In the genomic region with DNA sequence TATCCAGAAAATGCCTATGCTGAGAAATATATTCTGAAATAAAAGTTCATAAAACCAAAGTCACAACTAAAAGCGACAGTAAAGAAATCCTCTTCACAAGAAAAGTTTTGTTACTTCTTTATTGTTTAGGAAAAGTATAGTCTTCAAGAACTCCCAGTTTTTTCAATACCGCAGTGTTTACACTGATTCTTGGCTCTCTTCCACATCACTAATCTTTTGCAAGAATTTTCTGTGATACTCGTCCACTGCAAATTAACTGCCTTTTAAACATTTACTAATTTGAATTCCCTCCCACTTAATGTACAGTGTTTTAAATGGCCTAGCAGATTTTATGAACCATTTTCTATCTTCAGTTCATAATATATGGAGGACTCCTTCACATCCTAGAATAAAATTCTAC, we compare ENCODE assay signal across 21 cellular contexts.
"Had no signal": no experiment of that assay in that cellular context is flagged by ENCODE, and none has a peak within 500 bp of the region (broad histone marks: within the 10 kb centered on the region; RNA-seq: fewer than 3 reads in every experiment).

No MANE protein-coding gene starts in this region.

- H3K4me3 ChIP-seq: dorsolateral prefrontal cortex, prostate gland, testis, tibial nerve, upper lobe of right lung, vagina had no signal

- H3K27me3 Mint-ChIP-seq: naive thymus-derived CD4-positive, alpha-beta T cell; stimulated activated naive B cell treated with anti-CD40 and anti-IgM and Interleukin-4, amounts not matched to agents 10 μg/mL and 1 μg/mL and 100 μg/mL, for 72 hours; stimulated activated naive CD8-positive, alpha-beta T cell treated with anti-CD3 and anti-CD28 coated beads, Interleukin-15, amount 100 ng/mL, for 72 hours had no signal

- H3K9me3 ChIP-seq: prostate gland, testis, tibial nerve, upper lobe of right lung, vagina had no signal

- DNase-seq: cortex of kidney; dorsolateral prefrontal cortex; effector CD8-positive, alpha-beta T cell; foreskin fibroblast; immature natural killer cell; kidney; left cardiac atrium; naive thymus-derived CD4-positive, alpha-beta T cell; nephron progenitor cell; stimulated activated CD4-positive, alpha-beta T cell treated with anti-CD3 and anti-CD28 coated beads, Interleukin-2, amount 100 ng/mL, for 24 hours; stimulated activated CD4-positive, alpha-beta T cell treated with anti-CD3 and anti-CD28 coated beads, Interleukin-4, amount 100 ng/mL, for 4 hours; stimulated activated naive B cell treated with anti-CD40 and anti-IgM and Interleukin-4, amounts not matched to agents 10 μg/mL and 1 μg/mL and 100 μg/mL, for 72 hours; stimulated activated naive CD8-positive, alpha-beta T cell treated with anti-CD3 and anti-CD28 coated beads, Interleukin-15, amount 100 ng/mL, for 72 hours; testis; upper lobe of right lung had no signal

- H3K27me3 ChIP-seq: dorsolateral prefrontal cortex, testis, tibial nerve, upper lobe of right lung, vagina had no signal

- H3K9me3 Mint-ChIP-seq: immature natural killer cell; naive thymus-derived CD4-positive, alpha-beta T cell; nephron progenitor cell; stimulated activated naive B cell treated with anti-CD40 and anti-IgM and Interleukin-4, amounts not matched to agents 10 μg/mL and 1 μg/mL and 100 μg/mL, for 72 hours; stimulated activated naive CD8-positive, alpha-beta T cell treated with anti-CD3 and anti-CD28 coated beads, Interleukin-15, amount 100 ng/mL, for 72 hours had no signal

- H3K4me1 ChIP-seq: parathyroid adenoma, prostate gland, testis, tibial nerve, upper lobe of right lung, vagina had no signal

- H3K27ac ChIP-seq: dorsolateral prefrontal cortex, parathyroid adenoma, prostate gland, testis, tibial nerve, upper lobe of right lung, vagina had no signal

- H3K4me1 Mint-ChIP-seq: immature natural killer cell; naive thymus-derived CD4-positive, alpha-beta T cell; nephron progenitor cell; stimulated activated naive B cell treated with anti-CD40 and anti-IgM and Interleukin-4, amounts not matched to agents 10 μg/mL and 1 μg/mL and 100 μg/mL, for 72 hours; stimulated activated naive CD8-positive, alpha-beta T cell treated with anti-CD3 and anti-CD28 coated beads, Interleukin-15, amount 100 ng/mL, for 72 hours had no signal

- H3K27ac Mint-ChIP-seq: immature natural killer cell; naive thymus-derived CD4-positive, alpha-beta T cell; nephron progenitor cell; stimulated activated naive B cell treated with anti-CD40 and anti-IgM and Interleukin-4, amounts not matched to agents 10 μg/mL and 1 μg/mL and 100 μg/mL, for 72 hours; stimulated activated naive CD8-positive, alpha-beta T cell treated with anti-CD3 and anti-CD28 coated beads, Interleukin-15, amount 100 ng/mL, for 72 hours had no signal

- H3K79me2 ChIP-seq: parathyroid adenoma had no signal

- ATAC-seq: esophagus mucosa; left cardiac atrium; naive thymus-derived CD4-positive, alpha-beta T cell; sciatic nerve; stimulated activated naive B cell treated with anti-CD40 and anti-IgM and Interleukin-4, amounts not matched to agents 10 μg/mL and 1 μg/mL and 100 μg/mL, for 72 hours; stimulated activated naive CD8-positive, alpha-beta T cell treated with anti-CD3 and anti-CD28 coated beads, Interleukin-15, amount 100 ng/mL, for 72 hours; upper lobe of right lung had no signal

- H3K4me3 Mint-ChIP-seq: immature natural killer cell; naive thymus-derived CD4-positive, alpha-beta T cell; nephron progenitor cell; stimulated activated naive B cell treated with anti-CD40 and anti-IgM and Interleukin-4, amounts not matched to agents 10 μg/mL and 1 μg/mL and 100 μg/mL, for 72 hours; stimulated activated naive CD8-positive, alpha-beta T cell treated with anti-CD3 and anti-CD28 coated beads, Interleukin-15, amount 100 ng/mL, for 72 hours had no signal

- H2AFZ ChIP-seq: parathyroid adenoma had no signal

- H3K9ac ChIP-seq: parathyroid adenoma had no signal
